18 cellular contexts compared by ENCODE assay signal in genomic region chr1:230261918-230262650, GRCh38.
"Had no signal": no experiment of that assay in that cellular context is flagged by ENCODE, and none has a peak within 500 bp of the region (broad histone marks: within the 10 kb centered on the region; RNA-seq: fewer than 3 reads in every experiment).

No MANE protein-coding gene starts in this region.

- H3K4me3 Mint-ChIP-seq: activated CD4-positive, alpha-beta T cell treated with anti-CD3 and anti-CD28 coated beads, Interleukin-2, amount 10 ng/mL, durations not matched to agents 24 days and 14 days; activated CD8-positive, alpha-beta T cell treated with anti-CD3 and anti-CD28 coated beads, Interleukin-2, amount 10 ng/mL, durations not matched to agents 7 days and 5 days; activated naive CD4-positive, alpha-beta T cell treated with anti-CD3 and anti-CD28 coated beads, Interleukin-2, amount 50 U/mL, for 24 hours; brain; central memory CD8-positive, alpha-beta T cell; T-helper 2 cell treated with Interferon-gamma antibody and Interleukin-4, amounts not matched to agents 5 μg/mL and 100 μg/mL, for 36 hours had no signal

- H3K9me3 Mint-ChIP-seq: activated CD4-positive, alpha-beta T cell treated with anti-CD3 and anti-CD28 coated beads, Interleukin-2, amount 10 ng/mL, durations not matched to agents 24 days and 14 days; activated naive CD4-positive, alpha-beta T cell treated with anti-CD3 and anti-CD28 coated beads, Interleukin-2, amount 50 U/mL, for 24 hours; central memory CD8-positive, alpha-beta T cell; T-helper 2 cell treated with Interferon-gamma antibody and Interleukin-4, amounts not matched to agents 5 μg/mL and 100 μg/mL, for 36 hours had no signal

- H3K27me3 ChIP-seq: adrenal gland, esophagus squamous epithelium, transverse colon had no signal

- FAIRE-seq: endothelial cell of umbilical vein had no signal

- H3K27ac Mint-ChIP-seq: activated CD4-positive, alpha-beta T cell treated with anti-CD3 and anti-CD28 coated beads, Interleukin-2, amount 10 ng/mL, durations not matched to agents 24 days and 14 days; activated CD8-positive, alpha-beta T cell treated with anti-CD3 and anti-CD28 coated beads, Interleukin-2, amount 10 ng/mL, durations not matched to agents 7 days and 5 days; activated naive CD4-positive, alpha-beta T cell treated with anti-CD3 and anti-CD28 coated beads, Interleukin-2, amount 50 U/mL, for 24 hours; T-helper 2 cell treated with Interferon-gamma antibody and Interleukin-4, amounts not matched to agents 5 μg/mL and 100 μg/mL, for 36 hours had no signal

- H3K27me3 Mint-ChIP-seq: activated CD4-positive, alpha-beta T cell treated with anti-CD3 and anti-CD28 coated beads, Interleukin-2, amount 10 ng/mL, durations not matched to agents 24 days and 14 days; activated naive CD4-positive, alpha-beta T cell treated with anti-CD3 and anti-CD28 coated beads, Interleukin-2, amount 50 U/mL, for 24 hours; brain; central memory CD8-positive, alpha-beta T cell had no signal

- H3K4me1 ChIP-seq: adrenal gland, esophagus squamous epithelium, transverse colon had no signal

- H3K4me1 Mint-ChIP-seq: activated CD4-positive, alpha-beta T cell treated with anti-CD3 and anti-CD28 coated beads, Interleukin-2, amount 10 ng/mL, durations not matched to agents 24 days and 14 days; activated naive CD4-positive, alpha-beta T cell treated with anti-CD3 and anti-CD28 coated beads, Interleukin-2, amount 50 U/mL, for 24 hours; brain; central memory CD8-positive, alpha-beta T cell had no signal

- DNase-seq: activated CD4-positive, alpha-beta T cell treated with anti-CD3 and anti-CD28 coated beads, Interleukin-2, amount 10 ng/mL, durations not matched to agents 24 days and 14 days; activated CD4-positive, CD25-positive, alpha-beta regulatory T cell; activated CD8-positive, alpha-beta T cell treated with anti-CD3 and anti-CD28 coated beads, Interleukin-2, amount 10 ng/mL, durations not matched to agents 7 days and 5 days; activated T-cell treated with anti-CD3 and anti-CD28 coated beads for 4 hours; cortex of kidney; effector CD4-positive, alpha-beta T cell; esophagus squamous epithelium; kidney glomerular epithelial cell; stimulated activated CD4-positive, alpha-beta T cell treated with anti-CD3 and anti-CD28 coated beads, Interleukin-4, amount 100 ng/mL, for 24 hours; stimulated activated naive CD4-positive, alpha-beta T cell; substantia nigra; transverse colon had no signal

- ATAC-seq: activated CD8-positive, alpha-beta T cell treated with anti-CD3 and anti-CD28 coated beads, Interleukin-2, amount 10 ng/mL, durations not matched to agents 7 days and 5 days had no signal

- H3K9me3 ChIP-seq: adrenal gland, esophagus squamous epithelium, transverse colon had no signal

- H3K27ac ChIP-seq: adrenal gland, esophagus squamous epithelium, transverse colon had no signal

- H3K4me3 ChIP-seq: adrenal gland, esophagus squamous epithelium, transverse colon had no signal
